Comparison of ENCODE assay signal across 11 cellular contexts in the genomic region with DNA sequence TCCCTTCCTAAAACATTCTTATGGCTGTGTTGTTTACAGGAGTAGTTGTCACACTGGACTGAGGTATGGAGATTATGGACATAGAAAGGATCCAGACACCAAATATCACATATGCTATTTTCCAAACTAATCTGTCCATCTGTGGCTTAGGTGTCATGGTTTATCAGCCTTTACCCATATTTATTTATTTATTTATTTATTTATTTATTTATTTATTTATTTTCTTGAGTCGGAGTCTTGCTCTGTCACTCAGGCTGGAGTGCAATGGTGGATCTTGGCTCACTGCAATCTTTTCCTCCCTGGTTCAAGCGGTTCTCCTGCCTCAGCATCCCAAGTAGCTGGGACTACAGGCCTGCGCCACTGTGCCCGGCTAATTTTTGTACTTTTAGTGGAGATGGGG.
"Had no signal": no experiment of that assay in that cellular context is flagged by ENCODE, and none has a peak within 500 bp of the region (broad histone marks: within the 10 kb centered on the region; RNA-seq: fewer than 3 reads in every experiment).

No MANE protein-coding gene starts in this region.

- H3K9me3 ChIP-seq: HAP-1 had no signal

- ATAC-seq: GM23338, HCT116 had no signal

- FAIRE-seq: H1, H54 had no signal

- H3K4me2 ChIP-seq: GM23338 had no signal

- H3K36me3 ChIP-seq: HAP-1 had no signal

- H3K4me3 ChIP-seq: GM23248, GM23338, HAP-1 had no signal

- H3K27ac ChIP-seq: GM23248 had no signal

- DNase-seq: GM23248, GOT3, H7, H9, HCEC 1CT, HFFc6 had no signal

- H3K4me1 ChIP-seq: HAP-1 had no signal
